1 cellular context compared by ENCODE assay signal in genomic region chr17:63189930-63190329, GRCh38.
TF ChIP-seq lines count a peak whose summit lies in the region.

No MANE protein-coding gene starts in this region.

TF ChIP-seq in SK-N-SH treated with all-trans-retinoic acid at 6 μM for 48 hours, 23 proteins besides CTCF, POLR2A, EP300 and RAD21 (continued from another document):
- TF ChIP-seq RARB (CRISPR knock-in tag; IDR thresholded peaks at IDR 0.05) = no peak
